ENCODE assay signal across 27 cellular contexts in the genomic region with DNA sequence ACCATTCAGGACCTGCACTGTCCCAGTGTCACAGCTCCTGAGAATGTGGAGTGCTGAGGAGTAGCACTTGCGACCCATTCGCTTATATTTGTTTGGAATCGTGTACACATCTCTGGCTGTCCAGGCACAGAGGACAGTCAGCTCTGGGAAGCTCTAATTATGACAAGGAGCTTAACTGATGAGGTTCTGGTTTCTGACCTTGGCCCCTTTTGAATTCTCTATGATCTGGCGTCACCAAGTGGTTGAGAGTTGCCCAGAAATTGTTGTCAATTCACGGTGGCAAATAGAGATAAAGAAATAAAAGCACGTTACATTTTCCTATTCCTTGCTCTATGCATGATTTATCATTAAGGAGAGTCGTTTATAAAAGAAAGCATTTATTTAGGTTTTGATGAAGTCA. TPM values are rescaled to one million over a fixed set of nuclear protein-coding genes. Genes with fewer than 3 reads are reported as not detected.
DNase-seq lines count a peak whose midpoint lies in the region; ATAC-seq and TF ChIP-seq lines count a peak whose summit lies in the region.
"Had no signal": no experiment of that assay in that cellular context is flagged by ENCODE, and none has a peak within 500 bp of the region (broad histone marks: within the 10 kb centered on the region; RNA-seq: fewer than 3 reads in every experiment).

No MANE protein-coding gene starts in this region.

- TF ChIP-seq EP300 in SK-N-SH (IDR thresholded peaks at IDR 0.05; ENCODE audit: borderline replicate concordance in 1 of 2, low read depth in 1 of 2, low read length in 1 of 2) (no peak), esophagus muscularis mucosa (IDR thresholded peaks at IDR 0.05) (no peak)

- in situ Hi-C loops in G401 (cut with HindIII; ENCODE audit: low sequenced_read_pairs): no loop called here

- H3K4me2 ChIP-seq in SK-N-SH: no peak overlapping the region
- H3K4me2 ChIP-seq: GM23338, KMS-11, PC-9 had no signal

- ATAC-seq in SK-N-SH treated with all-trans-retinoic acid at 6 μM for 48 hours: no peak

- no peak overlapping the region for H3K9ac ChIP-seq in SK-N-SH
- no peak overlapping the region for H3K9ac ChIP-seq in stomach smooth muscle (ENCODE audit: low read length in 2 of 2)
- no peak overlapping the region for H3K9ac ChIP-seq in colonic mucosa (ENCODE audit: low read depth in 2 of 2, low read length in 2 of 2)
- H3K9ac ChIP-seq: BLaER1 treated with 17β-estradiol and CSF1 and Interleukin-3, amounts not matched to agents 10 nM and 100 nM; KMS-11 had no signal

- no peaks in the 10 kb centered on the region for H3K9me2 ChIP-seq in SK-N-SH

- CTCF ChIA-PET in SK-N-SH (lab: Yijun Ruan, JAX): interaction anchor here (1.0 to 1.1 kb wide), 3 partner anchors 13 to 185 kb away, joined by 3 to 4 read pairs (median 3); no protein-coding TSS in a partner anchor

- H3F3A ChIP-seq in SK-N-SH (replicated peaks; ENCODE audit: insufficient read depth): peaks cover 49% of the 10 kb centered on the region

- TF ChIP-seq RAD21 in SK-N-SH (IDR thresholded peaks at IDR 0.05; ENCODE audit: low read length): peak; percentile 31

- WGBS in SK-N-SH (ENCODE audit: low lambda C conversion rate): 95% methylated on average over 7 of the region's 7 CpGs
- WGBS in esophagus muscularis mucosa: 78% methylated on average over 7 of the region's 7 CpGs

- intact Hi-C loops in esophagus muscularis mucosa (cut with DNase I): no loop called here
- intact Hi-C loops in colonic mucosa (cut with DNase I): no loop called here

- TF ChIP-seq CTCF in SK-N-SH (IDR thresholded peaks at IDR 0.05) (no peak), WERI-Rb-1 (IDR thresholded peaks at IDR 0.05; ENCODE audit: low read depth, low read length) (0 out of 2 replicates have a peak, but pooled peaks have one; percentile 9), esophagus muscularis mucosa (IDR thresholded peaks at IDR 0.05) (no peak), colonic mucosa (IDR thresholded peaks at IDR 0.05) (no peak)

- no peak for TF ChIP-seq POLR2A in esophagus muscularis mucosa (IDR thresholded peaks at IDR 0.05; ENCODE audit: low read depth)

- peaks cover 4% of the 10 kb centered on the region for H3K9me3 ChIP-seq in SK-N-SH
- H3K9me3 ChIP-seq in WERI-Rb-1 (ENCODE audit: severe bottlenecking): no peaks in the 10 kb centered on the region
- no peaks in the 10 kb centered on the region for H3K9me3 ChIP-seq in esophagus muscularis mucosa
- H3K9me3 ChIP-seq in stomach smooth muscle (ENCODE audit: control insufficient read depth in 2 of 2, low read length in 2 of 2): no peaks in the 10 kb centered on the region
- no peaks in the 10 kb centered on the region for H3K9me3 ChIP-seq in colonic mucosa
- H3K9me3 ChIP-seq: HAP-1 had no signal

- H4K20me1 ChIP-seq in SK-N-SH (ENCODE audit: insufficient read depth): no peaks in the 10 kb centered on the region
- H4K20me1 ChIP-seq: BLaER1 treated with 17β-estradiol and CSF1 and Interleukin-3, amounts not matched to agents 10 nM and 100 nM had no signal

- H3K4me3 ChIP-seq in SK-N-SH (ENCODE audit: low read depth in 2 of 2, low read length in 1 of 2): no peak overlapping the region
- no peak overlapping the region for H3K4me3 ChIP-seq in WERI-Rb-1 (ENCODE audit: low read depth, low read length)
- no peak overlapping the region for H3K4me3 ChIP-seq in esophagus muscularis mucosa
- H3K4me3 ChIP-seq in stomach smooth muscle (ENCODE audit: low read length in 2 of 2): no peak overlapping the region
- H3K4me3 ChIP-seq in colonic mucosa: no peak overlapping the region
- H3K4me3 ChIP-seq: BLaER1 treated with 17β-estradiol and CSF1 and Interleukin-3, amounts not matched to agents 10 nM and 100 nM; GM23338; HAP-1; PC-9; SK-N-MC had no signal

- H3K36me3 ChIP-seq in SK-N-SH (replicated peaks in 1 of 2; ENCODE audit: control insufficient read depth in 1 of 2, insufficient read depth in 2 of 2, low read length in 1 of 2) (no peaks in the 10 kb centered on the region), WERI-Rb-1 (no peaks in the 10 kb centered on the region), esophagus muscularis mucosa (no peaks in the 10 kb centered on the region), stomach smooth muscle (ENCODE audit: control insufficient read depth in 2 of 2, insufficient read depth in 2 of 2, low read length in 2 of 2) (no peaks in the 10 kb centered on the region), colonic mucosa (no peaks in the 10 kb centered on the region)
- H3K36me3 ChIP-seq: BLaER1 treated with 17β-estradiol and CSF1 and Interleukin-3, amounts not matched to agents 10 nM and 100 nM; HAP-1 had no signal

- H3K27me3 ChIP-seq in SK-N-SH (ENCODE audit: insufficient read depth) (no peaks in the 10 kb centered on the region), WERI-Rb-1 (ENCODE audit: insufficient read depth, low read depth, severe bottlenecking) (no peaks in the 10 kb centered on the region), esophagus muscularis mucosa (no peaks in the 10 kb centered on the region), stomach smooth muscle (ENCODE audit: control insufficient read depth in 1 of 2, insufficient read depth in 2 of 2, low read length in 2 of 2) (no peaks in the 10 kb centered on the region), colonic mucosa (no peaks in the 10 kb centered on the region)
- H3K27me3 ChIP-seq: BLaER1 treated with 17β-estradiol and CSF1 and Interleukin-3, amounts not matched to agents 10 nM and 100 nM had no signal

- H3K27ac ChIP-seq in SK-N-SH (ENCODE audit: low read depth in 2 of 2, low read length in 1 of 2): no peak overlapping the region
- H3K27ac ChIP-seq in WERI-Rb-1: no peak overlapping the region
- no peak overlapping the region for H3K27ac ChIP-seq in esophagus muscularis mucosa (replicated peaks in 1 of 4)
- H3K27ac ChIP-seq in stomach smooth muscle (ENCODE audit: low read length): peak overlapping the region; percentile 37
- H3K27ac ChIP-seq in colonic mucosa: no peak overlapping the region
- H3K27ac ChIP-seq: 22Rv1; BLaER1 treated with 17β-estradiol and CSF1 and Interleukin-3, amounts not matched to agents 10 nM and 100 nM; HL-60; KMS-11; PC-9; RWPE1; SK-N-MC had no signal

- H3K79me2 ChIP-seq in SK-N-SH (ENCODE audit: insufficient read depth): no peaks in the 10 kb centered on the region

- POLR2A ChIA-PET in SK-N-SH (lab: Yijun Ruan, JAX): no interaction called here

- DNase-seq in SK-N-SH (no peak), WERI-Rb-1 (no peak), esophagus muscularis mucosa (ENCODE audit: extremely low spot score) (peak; percentile 77), RKO (ENCODE audit: low spot score) (no peak), colonic mucosa (no peak), G401 (ENCODE audit: low spot score) (no peak)
- DNase-seq: ACHN, DMS79, NCI-H1105 treated with DMSO at 0.1 percent for 48 hours, NCI-H1694, NCI-H2081, NCI-H2171, NCI-H345, NCI-H524 treated with DMSO at 0.1 percent for 48 hours, PC-9, SHP77 treated with DMSO at 0.1 percent for 48 hours had no signal

- H2AFZ ChIP-seq in SK-N-SH (ENCODE audit: low read depth): no peak overlapping the region
- H2AFZ ChIP-seq: PC-9 had no signal

- H3K4me1 ChIP-seq in SK-N-SH (ENCODE audit: control insufficient read depth in 1 of 2, insufficient read depth in 2 of 2, low read depth in 1 of 2, low read length in 1 of 2): peaks cover 25 to 26% of the 10 kb centered on the region in 2 experiments
- H3K4me1 ChIP-seq in esophagus muscularis mucosa: peaks cover 4 to 41% (median 34%) of the 10 kb centered on the region in 4 donors
- peaks cover 43% of the 10 kb centered on the region for H3K4me1 ChIP-seq in stomach smooth muscle (ENCODE audit: control insufficient read depth, insufficient read depth, low read length)
- H3K4me1 ChIP-seq in colonic mucosa: no peaks in the 10 kb centered on the region
- H3K4me1 ChIP-seq: HAP-1 had no signal

TF ChIP-seq in SK-N-SH, 30 proteins besides CTCF, POLR2A, EP300 and RAD21:
- no peak for TF ChIP-seq CHD2 (IDR thresholded peaks at IDR 0.05; ENCODE audit: low read length, partially characterized antibody)
- TF ChIP-seq JUND (IDR thresholded peaks at IDR 0.05): no peak

TF ChIP-seq in SK-N-SH treated with all-trans-retinoic acid at 6 μM for 48 hours, 23 proteins besides CTCF, POLR2A, EP300 and RAD21:
- TF ChIP-seq TOX (CRISPR knock-in tag; IDR thresholded peaks at IDR 0.05; ENCODE audit: borderline replicate concordance) (no peak), ESRRG (CRISPR knock-in tag; IDR thresholded peaks at IDR 0.05) (no peak), ARNTL (CRISPR knock-in tag; IDR thresholded peaks at IDR 0.05; ENCODE audit: borderline replicate concordance, low read depth) (no peak), CSDC2 (CRISPR knock-in tag; IDR thresholded peaks at IDR 0.05) (no peak)

RNA-seq across cellular contexts. Expression of a gene that starts 34.9 kb away (rescaled TPM):
- polyA plus RNA-seq in SK-N-SH (2012; rRNA removed): 0.18 and 0.60 TPM in 2 replicates
- 0.31 and 0.46 TPM in 2 replicates for polyA plus RNA-seq in SK-N-SH (2012; cell fraction: cytosol; rRNA removed)
- 0.35 and 0.49 TPM in 2 replicates for polyA plus RNA-seq in SK-N-SH (2012; cell fraction: nucleus; rRNA removed)
- total RNA-seq in esophagus muscularis mucosa: not detected
- not detected for total RNA-seq in colonic mucosa
- total RNA-seq in G401 (2014; rRNA removed; shearing (Covaris generic)): not detected in 2 replicates
- total RNA-seq: GM23338, HT-29, PC-9 had no signal

RNA-seq across cellular contexts. Expression of a gene that starts 39.1 kb away (rescaled TPM):
- polyA plus RNA-seq in SK-N-SH (2012; rRNA removed): 2,247 and 2,678 TPM in 2 replicates
- polyA plus RNA-seq in SK-N-SH (2012; cell fraction: cytosol; rRNA removed): 1,829 and 2,247 TPM in 2 replicates
- 2,574 and 3,187 TPM in 2 replicates for polyA plus RNA-seq in SK-N-SH (2012; cell fraction: nucleus; rRNA removed)
- 100 to 1,000 TPM in 2 of 4 donors, 10 to 100 TPM in 2; 62.3 to 128 (median 92.9) TPM for total RNA-seq in esophagus muscularis mucosa
- 10 to 100 TPM; 47.5 to 63.3 TPM for total RNA-seq in colonic mucosa
- total RNA-seq in G401 (2014; rRNA removed; shearing (Covaris generic)): 0.18 TPM in 1 of 2 replicates, not detected in the other

Comparison
In these comparisons a context has a peak if more than half of its experiments do, and no peak if none do; other contexts are left out.
1. RNA of a gene that starts 39.1 kb away (total RNA-seq): 62.3 to 128 TPM in esophagus muscularis mucosa and 47.5 to 63.3 TPM in colonic mucosa; 0.18 TPM in G401; every median in the first group is over 10 times any median in the second.